ENCODE assay signal across 1 cellular context in genomic region chr19:58338825-58339558, GRCh38.
TF ChIP-seq lines count a peak whose summit lies in the region.

No MANE protein-coding gene starts in this region.

TF ChIP-seq in HepG2, 621 proteins besides CTCF, POLR2A, EP300 and RAD21:
- TF ChIP-seq MXD4 (CRISPR knock-in tag; IDR thresholded peaks at IDR 0.05) (no peak), KLF16 (CRISPR knock-in tag; IDR thresholded peaks at IDR 0.05) (no peak), SRSF4 (IDR thresholded peaks at IDR 0.05; ENCODE audit: low read depth, low read length, poor library complexity, severe bottlenecking) (no peak), PCBP2 (optimal IDR thresholded peaks at IDR 0.05; ENCODE audit: low read depth, low read length, poor library complexity, severe bottlenecking) (no peak), PRDM10 (CRISPR knock-in tag; IDR thresholded peaks at IDR 0.05; ENCODE audit: low read depth) (no peak), HHEX (CRISPR knock-in tag; IDR thresholded peaks at IDR 0.05) (no peak), ZNF839 (CRISPR knock-in tag; IDR thresholded peaks at IDR 0.05; ENCODE audit: borderline replicate concordance) (no peak), CHD4 (IDR thresholded peaks at IDR 0.05; ENCODE audit: borderline replicate concordance, low read length) (no peak), HNF4A (CRISPR knock-in tag; IDR thresholded peaks at IDR 0.05) (no peak), ZNF660 (CRISPR knock-in tag; IDR thresholded peaks at IDR 0.05; ENCODE audit: borderline replicate concordance, low read depth) (no peak), ZNF564 (CRISPR knock-in tag; IDR thresholded peaks at IDR 0.05) (no peak), ZNF251 (CRISPR knock-in tag; IDR thresholded peaks at IDR 0.05) (no peak), CERS6 (CRISPR knock-in tag; IDR thresholded peaks at IDR 0.05) (no peak), EEA1 (CRISPR knock-in tag; IDR thresholded peaks at IDR 0.05; ENCODE audit: borderline replicate concordance) (no peak), IKZF5 (CRISPR knock-in tag; IDR thresholded peaks at IDR 0.05) (no peak), ZNF503 (CRISPR knock-in tag; IDR thresholded peaks at IDR 0.05) (no peak), NFIC (IDR thresholded peaks at IDR 0.05; ENCODE audit: low read length) (no peak)
TF ChIP-seq in HepG2: peak in this region for 0.
